In genomic region chr20:23869520-23869919, GRCh38 we compare ENCODE assay signal across 1 cellular context.
TF ChIP-seq lines count a peak whose summit lies in the region.

No MANE protein-coding gene starts in this region.

TF ChIP-seq in H1, 55 proteins besides CTCF, POLR2A, EP300 and RAD21:
- TF ChIP-seq EZH2 (IDR thresholded peaks at IDR 0.05; ENCODE audit: low read depth, low read length, severe bottlenecking) (no peak), RFX5 (IDR thresholded peaks at IDR 0.05; ENCODE audit: borderline replicate concordance, low read depth, low read length) (no peak), CBX5 (IDR thresholded peaks at IDR 0.05; ENCODE audit: low read depth, low read length) (no peak), CEBPB (IDR thresholded peaks at IDR 0.05; ENCODE audit: low read depth, low read length) (no peak), KDM4A (IDR thresholded peaks at IDR 0.05; ENCODE audit: low read depth, low read length, severe bottlenecking) (no peak), ZNF274 (IDR thresholded peaks at IDR 0.05; ENCODE audit: borderline replicate concordance, extremely low read depth, low read length) (no peak)
